Comparison of ENCODE assay signal across 8 cellular contexts in the genomic region with DNA sequence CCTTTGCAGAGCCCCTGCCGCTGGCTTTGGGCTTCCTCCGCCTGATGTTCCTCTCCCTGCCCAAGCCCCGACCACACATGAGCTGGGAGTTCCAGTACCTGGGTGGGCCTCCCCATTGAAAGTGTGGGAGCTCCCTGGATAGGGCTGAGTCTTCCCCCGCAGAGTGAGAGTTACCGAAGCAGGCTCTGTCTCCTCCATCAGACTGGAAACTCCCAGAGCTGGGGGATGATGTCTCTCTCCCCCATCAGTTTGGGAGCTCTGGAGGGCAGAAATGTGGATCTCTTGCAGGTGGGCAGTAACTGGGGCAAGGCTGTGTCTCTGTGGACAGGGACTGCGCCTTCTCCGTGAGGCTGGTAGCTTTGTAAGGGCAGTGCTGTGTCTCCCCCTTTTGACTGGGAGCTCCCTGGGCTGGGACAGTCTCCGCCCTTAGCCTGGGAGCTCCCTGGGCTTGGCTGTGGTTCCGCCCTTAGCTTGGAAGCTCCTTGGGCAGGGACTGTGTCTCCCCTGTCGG. TPM values are rescaled to one million over a fixed set of nuclear protein-coding genes. Genes with fewer than 3 reads are reported as not detected.
A peak's percentile ranks its signal among the peaks of the same experiment; 100 is the strongest.
DNase-seq lines count a peak whose midpoint lies in the region; ATAC-seq and TF ChIP-seq lines count a peak whose summit lies in the region.

No MANE protein-coding gene starts in this region.

- DNase-seq in AML-193 (lab: John Stamatoyannopoulos, UW) (peak; percentile 5 to 20), left ventricle myocardium inferior (no peak), retinal pigment epithelial cell (ENCODE audit: low read depth) (no peak)
- no peak for DNase-seq in activated naive CD8-positive, alpha-beta T cell treated with anti-CD3 and anti-CD28 coated beads, Interleukin-2, amount 10 ng/mL, durations not matched to agents 7 days and 5 days

- H3K27me3 ChIP-seq in HUES48 (ENCODE audit: control insufficient read depth, insufficient read depth, low read length), result no peaks in the 10 kb centered on the region
- no peaks in the 10 kb centered on the region for H3K27me3 ChIP-seq in left ventricle myocardium inferior (ENCODE audit: low read depth)

- peaks cover 43% of the 10 kb centered on the region for H3K36me3 ChIP-seq in HUES48 (ENCODE audit: control insufficient read depth, insufficient read depth, low read length)
- H3K36me3 ChIP-seq in left ventricle myocardium inferior, result peaks cover 38% of the 10 kb centered on the region

- H3K27me3 Mint-ChIP-seq in activated naive CD8-positive, alpha-beta T cell treated with anti-CD3 and anti-CD28 coated beads, Interleukin-2, amount 10 ng/mL, durations not matched to agents 7 days and 5 days, result no peaks in the 10 kb centered on the region

- peak overlapping the region; percentile 80 for H3K27ac Mint-ChIP-seq in activated naive CD8-positive, alpha-beta T cell treated with anti-CD3 and anti-CD28 coated beads, Interleukin-2, amount 10 ng/mL, durations not matched to agents 7 days and 5 days

- H3K9me3 ChIP-seq in HUES48 (ENCODE audit: control insufficient read depth, insufficient read depth, low read length), result no peaks in the 10 kb centered on the region
- H3K9me3 ChIP-seq in left ventricle myocardium inferior (replicated peaks), result no peaks in the 10 kb centered on the region

- peak overlapping the region; percentile 99 for H3K4me3 Mint-ChIP-seq in activated naive CD8-positive, alpha-beta T cell treated with anti-CD3 and anti-CD28 coated beads, Interleukin-2, amount 10 ng/mL, durations not matched to agents 7 days and 5 days

- intact Hi-C loops in left ventricle myocardium inferior (cut with micrococcal nuclease), result no loop called here

- H3K4me1 ChIP-seq in HUES48 (ENCODE audit: control insufficient read depth, insufficient read depth, low read length) (peaks cover 4% of the 10 kb centered on the region; the same call in 1 of the 2 replicates), left ventricle myocardium inferior (peaks cover 44% of the 10 kb centered on the region)

- peak overlapping the region; percentile 10; the same call in 1 of the 2 replicates for H3K9ac ChIP-seq in HUES48 (ENCODE audit: low read depth, low read length)

- TF ChIP-seq CTCF in left ventricle myocardium inferior (IDR thresholded peaks at IDR 0.05; ENCODE audit: borderline replicate concordance) (no peak), retinal pigment epithelial cell (conservative IDR thresholded peaks at IDR 0.05; ENCODE audit: low read depth, low read length) (peak; percentile 26)

- ATAC-seq in activated naive CD8-positive, alpha-beta T cell treated with anti-CD3 and anti-CD28 coated beads, Interleukin-2, amount 10 ng/mL, durations not matched to agents 7 days and 5 days (ENCODE audit: low read depth), result no peak
- ATAC-seq in GM18861 (IDR thresholded peaks at IDR 0.05; ENCODE audit: unreplicated experiment) (no peak), HG03378 (IDR thresholded peaks at IDR 0.05; ENCODE audit: unreplicated experiment) (no peak), GM19463 (IDR thresholded peaks at IDR 0.05; ENCODE audit: unreplicated experiment) (no peak)

- peak overlapping the region; percentile 77 for H3K4me3 ChIP-seq in HUES48 (ENCODE audit: low read depth, low read length)
- peak overlapping the region; percentile 80 for H3K4me3 ChIP-seq in left ventricle myocardium inferior
- H3K4me3 ChIP-seq in retinal pigment epithelial cell (ENCODE audit: low read length), result peak overlapping the region; percentile 77

- POLR2A ChIA-PET in activated naive CD8-positive, alpha-beta T cell treated with anti-CD3 and anti-CD28 coated beads, Interleukin-2, amount 10 ng/mL, durations not matched to agents 7 days and 5 days (lab: Charles Lee), result interaction anchor here (0.5 to 3.1 kb wide), 19 partner anchors 9 to 178 kb away, joined by 3 to 30 read pairs (median 4); a partner anchor contains a TSS

- H3K4me1 Mint-ChIP-seq in activated naive CD8-positive, alpha-beta T cell treated with anti-CD3 and anti-CD28 coated beads, Interleukin-2, amount 10 ng/mL, durations not matched to agents 7 days and 5 days, result peaks cover 14% of the 10 kb centered on the region

- no peaks in the 10 kb centered on the region for H3K9me3 Mint-ChIP-seq in activated naive CD8-positive, alpha-beta T cell treated with anti-CD3 and anti-CD28 coated beads, Interleukin-2, amount 10 ng/mL, durations not matched to agents 7 days and 5 days

- H3K27ac ChIP-seq in HUES48 (ENCODE audit: low read depth, low read length) (peak overlapping the region; percentile 65), left ventricle myocardium inferior (replicated peaks) (peak overlapping the region; percentile 83)

- peaks cover 4% of the 10 kb centered on the region for H3K36me3 Mint-ChIP-seq in activated naive CD8-positive, alpha-beta T cell treated with anti-CD3 and anti-CD28 coated beads, Interleukin-2, amount 10 ng/mL, durations not matched to agents 7 days and 5 days

RNA-seq across cellular contexts. Expression of a gene that starts 0.8 kb away (rescaled TPM):
- total RNA-seq in activated naive CD8-positive, alpha-beta T cell treated with anti-CD3 and anti-CD28 coated beads, Interleukin-2, amount 10 ng/mL, durations not matched to agents 7 days and 5 days, result 100 to 1,000 TPM; 105 to 106 TPM
- total RNA-seq in left ventricle myocardium inferior, result 17.0 TPM

RNA-seq across cellular contexts. Expression of a gene that starts 14.9 kb away (rescaled TPM):
- 1 to 10 TPM; 1.2 to 1.4 TPM for total RNA-seq in activated naive CD8-positive, alpha-beta T cell treated with anti-CD3 and anti-CD28 coated beads, Interleukin-2, amount 10 ng/mL, durations not matched to agents 7 days and 5 days
- total RNA-seq in left ventricle myocardium inferior, result 1.9 TPM

RNA-seq across cellular contexts. Expression of a gene that starts 47.1 kb away (rescaled TPM):
- total RNA-seq in activated naive CD8-positive, alpha-beta T cell treated with anti-CD3 and anti-CD28 coated beads, Interleukin-2, amount 10 ng/mL, durations not matched to agents 7 days and 5 days, result 10 to 100 TPM; 34.7 to 34.8 TPM
- 20.1 TPM for total RNA-seq in left ventricle myocardium inferior

RNA-seq across cellular contexts. Expression of a gene that starts 47.2 kb away (rescaled TPM):
- 1 to 10 TPM; 5.5 to 7.2 TPM for total RNA-seq in activated naive CD8-positive, alpha-beta T cell treated with anti-CD3 and anti-CD28 coated beads, Interleukin-2, amount 10 ng/mL, durations not matched to agents 7 days and 5 days
- total RNA-seq in left ventricle myocardium inferior, result 0.82 TPM

RNA-seq across cellular contexts. Expression of a gene that starts 53.0 kb away (rescaled TPM):
- total RNA-seq in activated naive CD8-positive, alpha-beta T cell treated with anti-CD3 and anti-CD28 coated beads, Interleukin-2, amount 10 ng/mL, durations not matched to agents 7 days and 5 days, result 10 to 100 TPM; 17.7 to 22.2 TPM
- total RNA-seq in left ventricle myocardium inferior, result 15.2 TPM

Comparison
In these comparisons a context has a peak if more than half of its experiments do, and no peak if none do; other contexts are left out.
1. DNase-seq: peak in AML-193 (2 of 2); none in activated naive CD8-positive, alpha-beta T cell treated with anti-CD3 and anti-CD28 coated beads, Interleukin-2, amount 10 ng/mL, durations not matched to agents 7 days and 5 days (single experiment), left ventricle myocardium inferior (single experiment) and retinal pigment epithelial cell (single experiment).
2. Peak in every context shown above with its lines, with median percentiles within 50 percentile points of each other: H3K4me3 ChIP-seq.